ENCODE assay signal across 24 cellular contexts in the genomic region with DNA sequence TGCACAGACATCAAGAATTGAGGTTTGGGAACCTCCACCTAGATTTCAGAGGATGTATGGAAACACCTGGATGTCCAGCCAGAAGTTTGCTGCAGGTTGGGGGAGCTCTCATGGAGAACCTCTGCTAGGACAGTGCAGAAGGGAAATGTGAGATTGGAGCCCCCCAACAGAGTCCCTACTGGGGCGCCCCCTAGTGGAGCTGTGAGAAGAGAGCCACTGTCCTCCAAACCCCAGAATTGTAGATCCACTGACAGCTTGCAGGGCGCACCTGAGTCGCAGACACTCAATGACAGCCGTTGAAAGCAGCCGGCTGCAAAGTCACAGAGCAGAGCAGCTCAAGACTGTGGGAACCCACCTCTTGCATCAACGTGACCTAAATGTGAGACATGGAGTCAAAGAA. TPM values are rescaled to one million over a fixed set of nuclear protein-coding genes. Genes with fewer than 3 reads are reported as not detected.
DNase-seq lines count a peak whose midpoint lies in the region; ATAC-seq and TF ChIP-seq lines count a peak whose summit lies in the region.
"Had no signal": no experiment of that assay in that cellular context is flagged by ENCODE, and none has a peak within 500 bp of the region (broad histone marks: within the 10 kb centered on the region; RNA-seq: fewer than 3 reads in every experiment).

No MANE protein-coding gene starts in this region.

- H3K4me2 ChIP-seq in GM23338 (no peak overlapping the region), PC-9 (no peak overlapping the region)
- H3K4me2 ChIP-seq: A549 had no signal

- H3K9me3 ChIP-seq in PC-9 (ENCODE audit: insufficient read depth, low read depth) (no peaks in the 10 kb centered on the region), thyroid gland (no peaks in the 10 kb centered on the region)
- H3K9me3 ChIP-seq: A549, neutrophil had no signal

- no TSS peak for BruUV-seq in PC-9 (replicated peaks; lab: Mats Ljungman, UMichigan)

- no peaks in the 10 kb centered on the region for H3K27me3 Mint-ChIP-seq in activated CD4-positive, alpha-beta T cell treated with anti-CD3 and anti-CD28 coated beads for 36 hours
- H3K27me3 Mint-ChIP-seq in GM23338 (ENCODE audit: insufficient read depth, low read depth, poor library complexity) = peaks cover 4% of the 10 kb centered on the region
- H3K27me3 Mint-ChIP-seq in neural crest cell (ENCODE audit: low read depth) = no peaks in the 10 kb centered on the region
- H3K27me3 Mint-ChIP-seq: activated CD4-positive, alpha-beta memory T cell treated with anti-CD3 and anti-CD28 coated beads for 36 hours; T-helper 17 cell had no signal

- POLR2A ChIA-PET in activated CD4-positive, alpha-beta T cell treated with anti-CD3 and anti-CD28 coated beads for 36 hours (lab: Charles Lee) = no interaction called here
- POLR2A ChIA-PET in PC-9 (lab: Charles Lee; ENCODE audit: unreplicated experiment) = no interaction called here

- no peaks in the 10 kb centered on the region for H3K36me3 Mint-ChIP-seq in activated CD4-positive, alpha-beta T cell treated with anti-CD3 and anti-CD28 coated beads for 36 hours (ENCODE audit: low read depth)
- H3K36me3 Mint-ChIP-seq in GM23338 (ENCODE audit: low read depth) (peaks cover 20% of the 10 kb centered on the region), neural crest cell (ENCODE audit: low read depth) (no peaks in the 10 kb centered on the region)
- H3K36me3 Mint-ChIP-seq: activated CD4-positive, alpha-beta memory T cell treated with anti-CD3 and anti-CD28 coated beads for 36 hours had no signal

- H3K9me3 Mint-ChIP-seq in activated CD4-positive, alpha-beta T cell treated with anti-CD3 and anti-CD28 coated beads for 36 hours (ENCODE audit: low read depth) = peaks cover 12% of the 10 kb centered on the region
- H3K9me3 Mint-ChIP-seq in GM23338 (peaks cover 26% of the 10 kb centered on the region), neural crest cell (peaks cover 14% of the 10 kb centered on the region)

- H3K9me2 ChIP-seq in GM23338 (ENCODE audit: insufficient read depth) (no peaks in the 10 kb centered on the region), PC-9 (ENCODE audit: insufficient read depth) (no peaks in the 10 kb centered on the region)

- no peak overlapping the region for H2AFZ ChIP-seq in GM23338
- H2AFZ ChIP-seq in PC-9 = no peak overlapping the region
- H2AFZ ChIP-seq: GM23248 had no signal

- TF ChIP-seq CTCF in GM23338 (conservative IDR thresholded peaks at IDR 0.05; ENCODE audit: low read depth in 2 of 2) = peak; percentile 66 to 68
- peak; percentile 45; the same call in 1 of the 2 replicates for TF ChIP-seq CTCF in PC-9 (conservative IDR thresholded peaks at IDR 0.05)
- TF ChIP-seq CTCF in neural crest cell (conservative IDR thresholded peaks at IDR 0.05) = peak; percentile 31
- TF ChIP-seq CTCF in thyroid gland (IDR thresholded peaks at IDR 0.05) = no peak

- CTCF ChIA-PET in activated CD4-positive, alpha-beta T cell treated with anti-CD3 and anti-CD28 coated beads for 36 hours (lab: Charles Lee) = interaction anchor here (0.6 kb wide), 1 partner anchor 301 kb away, joined by 3 read pairs; no protein-coding TSS in a partner anchor
- CTCF ChIA-PET in PC-9 (lab: Charles Lee) = no interaction called here

- H3K27ac ChIP-seq in GM23338 (ENCODE audit: low read depth) = no peak overlapping the region
- no peak overlapping the region for H3K27ac ChIP-seq in PC-9
- H3K27ac ChIP-seq in thyroid gland = no peak overlapping the region
- H3K27ac ChIP-seq: A549, cardiac muscle cell, GM23248, neutrophil had no signal

- no peak for ATAC-seq in activated CD4-positive, alpha-beta T cell treated with anti-CD3 and anti-CD28 coated beads for 36 hours
- ATAC-seq in GM23338 (peak; percentile 29; the same call in 1 of the 3 replicates), HG02981 (IDR thresholded peaks at IDR 0.05; ENCODE audit: unreplicated experiment) (no peak), HG02642 (IDR thresholded peaks at IDR 0.05; ENCODE audit: poor library complexity, unreplicated experiment) (no peak)
- ATAC-seq: A549, GM12878, T-helper 17 cell had no signal

- H3K4me1 ChIP-seq in GM23338 (ENCODE audit: insufficient read depth) (no peaks in the 10 kb centered on the region), PC-9 (replicated peaks; ENCODE audit: insufficient read depth) (no peaks in the 10 kb centered on the region), thyroid gland (no peaks in the 10 kb centered on the region)
- H3K4me1 ChIP-seq: A549 had no signal

- no peak overlapping the region for H3K4me3 ChIP-seq in GM23338
- H3K4me3 ChIP-seq in PC-9 = no peak overlapping the region
- no peak overlapping the region for H3K4me3 ChIP-seq in thyroid gland (replicated peaks in 1 of 3)
- H3K4me3 ChIP-seq: A549, cardiac muscle cell, GM12878, GM23248 had no signal

- H4K20me1 ChIP-seq in GM23338 (replicated peaks; ENCODE audit: insufficient read depth) (no peaks in the 10 kb centered on the region), PC-9 (ENCODE audit: insufficient read depth) (no peaks in the 10 kb centered on the region)

- H3K36me3 ChIP-seq in GM23338 (ENCODE audit: insufficient read depth) (no peaks in the 10 kb centered on the region), PC-9 (ENCODE audit: low read depth) (no peaks in the 10 kb centered on the region), thyroid gland (no peaks in the 10 kb centered on the region)
- H3K36me3 ChIP-seq: cardiac muscle cell, neutrophil had no signal

- no peak for TF ChIP-seq POLR2A in thyroid gland (IDR thresholded peaks at IDR 0.05)

- DNase-seq in activated CD4-positive, alpha-beta T cell treated with anti-CD3 and anti-CD28 coated beads for 36 hours = peak; percentile 13
- no peak for DNase-seq in activated CD4-positive, alpha-beta T cell treated with anti-CD3 and anti-CD28 coated beads, Interleukin-2, amount 50 U/mL, for 1 hour
- DNase-seq in GM23338 (ENCODE audit: low spot score) = peak; percentile 54
- DNase-seq in PC-9 = no peak
- DNase-seq in neural crest cell (ENCODE audit: low read depth, low spot score) = no peak
- no peak for DNase-seq in thyroid gland
- DNase-seq: activated CD4-positive, alpha-beta memory T cell treated with anti-CD3 and anti-CD28 coated beads for 36 hours; activated naive CD4-positive, alpha-beta T cell treated with Interleukin-2 at 50 U/mL for 16 hours; C1 segment of cervical spinal cord; foreskin melanocyte; GDM1; GM23248; hippocampal formation; NCI-H1092 treated with DMSO at 0.1 percent for 48 hours; NCI-H2081 treated with DMSO at 0.1 percent for 48 hours; NCI-H510A treated with DMSO at 0.1 percent for 48 hours; Right ventricle myocardium superior; T-helper 17 cell had no signal

- intact Hi-C loops in activated CD4-positive, alpha-beta T cell treated with anti-CD3 and anti-CD28 coated beads for 36 hours (cut with DNase I, micrococcal nuclease) = no loop called here
- intact Hi-C loops in PC-9 (cut with micrococcal nuclease; ENCODE audit: unreplicated experiment) (no loop called here), thyroid gland (cut with DNase I) (no loop called here)

- no peaks in the 10 kb centered on the region for H3K4me1 Mint-ChIP-seq in activated CD4-positive, alpha-beta T cell treated with anti-CD3 and anti-CD28 coated beads for 36 hours
- H3K4me1 Mint-ChIP-seq in GM23338 (no peaks in the 10 kb centered on the region), neural crest cell (no peaks in the 10 kb centered on the region)
- H3K4me1 Mint-ChIP-seq: T-helper 17 cell had no signal

- H3K4me3 Mint-ChIP-seq in activated CD4-positive, alpha-beta T cell treated with anti-CD3 and anti-CD28 coated beads for 36 hours = no peak overlapping the region
- H3K4me3 Mint-ChIP-seq in GM23338 (no peak overlapping the region), neural crest cell (no peak overlapping the region)
- H3K4me3 Mint-ChIP-seq: activated CD4-positive, alpha-beta memory T cell treated with anti-CD3 and anti-CD28 coated beads for 36 hours; T-helper 17 cell had no signal

- H3K79me2 ChIP-seq in GM23338 (replicated peaks; ENCODE audit: insufficient read depth) (no peaks in the 10 kb centered on the region), PC-9 (ENCODE audit: low read depth) (no peaks in the 10 kb centered on the region)

- H3K27me3 ChIP-seq in GM23338 (ENCODE audit: insufficient read depth) (no peaks in the 10 kb centered on the region), PC-9 (ENCODE audit: insufficient read depth, low read depth) (no peaks in the 10 kb centered on the region), thyroid gland (no peaks in the 10 kb centered on the region)
- H3K27me3 ChIP-seq: cardiac muscle cell, neutrophil had no signal

- no peaks in the 10 kb centered on the region for H3F3A ChIP-seq in GM23338 (replicated peaks; ENCODE audit: low read depth)
- H3F3A ChIP-seq in PC-9 (ENCODE audit: insufficient read depth, low read depth) = no peaks in the 10 kb centered on the region

- H3K27ac Mint-ChIP-seq in activated CD4-positive, alpha-beta T cell treated with anti-CD3 and anti-CD28 coated beads for 36 hours = no peak overlapping the region
- no peak overlapping the region for H3K27ac Mint-ChIP-seq in GM23338
- no peak overlapping the region for H3K27ac Mint-ChIP-seq in neural crest cell (ENCODE audit: unreplicated experiment)
- H3K27ac Mint-ChIP-seq: activated CD4-positive, alpha-beta memory T cell treated with anti-CD3 and anti-CD28 coated beads for 36 hours; T-helper 17 cell had no signal

- 79 to 82% methylated on average over 6 of the region's 6 CpGs for WGBS in thyroid gland, 2 donors

TF ChIP-seq in GM23338, 12 proteins besides CTCF, POLR2A, EP300 and RAD21 (continues in another document):
- TF ChIP-seq ZNF114 (CRISPR knock-in tag; IDR thresholded peaks at IDR 0.05) (no peak), ETS1 (IDR thresholded peaks at IDR 0.05) (no peak), STAT1 (IDR thresholded peaks at IDR 0.05; ENCODE audit: unreplicated experiment) (no peak)

RNA-seq across cellular contexts. Expression of gene EPHA6, which starts 34.6 kb away (rescaled TPM):
- not detected for total RNA-seq in activated CD4-positive, alpha-beta T cell treated with anti-CD3 and anti-CD28 coated beads for 36 hours
- 1.7 and 2.6 TPM in 2 replicates for total RNA-seq in GM23338 (2014; rRNA removed; shearing (Covaris generic))
- 0.35 and 0.37 TPM in 2 replicates for polyA plus RNA-seq in GM23338 (2016; fragmentation: Nextera tagmentation; extraction: Ambion mirVana)
- total RNA-seq in PC-9 (2021) (1.2 TPM in 2 replicates), neural crest cell (0.66 and 0.96 TPM in 2 replicates), thyroid gland (1 to 10 TPM; 2.1 to 7.0 (median 5.8) TPM)
- total RNA-seq: activated CD4-positive, alpha-beta memory T cell treated with anti-CD3 and anti-CD28 coated beads for 36 hours; GM12878; GM23248; T-helper 17 cell had no signal
- polyA plus RNA-seq: cardiac muscle cell, GM12878, GM23248 had no signal

Comparison
In these comparisons a context has a peak if more than half of its experiments do, and no peak if none do; other contexts are left out.
1. DNase-seq: peak in activated CD4-positive, alpha-beta T cell treated with anti-CD3 and anti-CD28 coated beads for 36 hours (single experiment) and GM23338 (single experiment); none in activated CD4-positive, alpha-beta T cell treated with anti-CD3 and anti-CD28 coated beads, Interleukin-2, amount 50 U/mL, for 1 hour (single experiment), PC-9 (0 of 2), neural crest cell (single experiment) and thyroid gland (0 of 2).
2. CTCF ChIP-seq: peak in GM23338 (2 of 2), PC-9 (single experiment) and neural crest cell (single experiment); none in thyroid gland (0 of 6).